In the genomic region with DNA sequence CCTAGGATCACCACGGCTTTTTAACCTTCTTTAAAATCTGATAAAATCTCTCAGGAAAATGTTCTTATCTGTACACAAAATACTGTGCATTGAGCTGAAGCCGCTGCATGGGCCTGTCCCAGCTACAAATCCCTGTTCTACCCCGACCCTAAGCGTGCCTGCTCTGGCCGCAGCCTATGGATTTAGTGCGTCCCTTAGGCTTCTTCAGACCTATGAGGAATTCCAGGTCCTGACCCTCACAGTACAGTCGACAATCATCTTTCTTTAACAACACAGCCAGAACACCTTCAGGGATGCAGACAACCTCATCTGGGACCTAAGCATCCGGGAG, we compare ENCODE assay signal across 7 cellular contexts. TPM values are rescaled to one million over a fixed set of nuclear protein-coding genes. Genes with fewer than 3 reads are reported as not detected.
A peak's percentile ranks its signal among the peaks of the same experiment; 100 is the strongest.
DNase-seq lines count a peak whose midpoint lies in the region; ATAC-seq and TF ChIP-seq lines count a peak whose summit lies in the region.

No MANE protein-coding gene starts in this region.

- no peaks in the 10 kb centered on the region for H3K9me3 ChIP-seq in Karpas-422 (ENCODE audit: low read length)

- peak overlapping the region; percentile 96 for H3K4me3 Mint-ChIP-seq in dendritic cell treated with granulocyte-macrophage colony-stimulating factor and Interleukin-4, amounts not matched to agents 40 ng/mL and 50 ng/mL, for 4 days

- H3K4me2 ChIP-seq in Karpas-422 (ENCODE audit: low read depth, low read length, poor library complexity, severe bottlenecking): peak overlapping the region; percentile 99

- H3K27ac Mint-ChIP-seq in dendritic cell treated with granulocyte-macrophage colony-stimulating factor and Interleukin-4, amounts not matched to agents 40 ng/mL and 50 ng/mL, for 4 days: peak overlapping the region; percentile 85

- peak overlapping the region; percentile 66 for H2AFZ ChIP-seq in Karpas-422 (ENCODE audit: low read length)

- H3K4me1 ChIP-seq in Karpas-422 (ENCODE audit: low read length): peaks cover 32% of the 10 kb centered on the region

- H3K36me3 ChIP-seq in Karpas-422 (ENCODE audit: insufficient read depth, low read length): no peaks in the 10 kb centered on the region

- DNase-seq in Karpas-422: no peak
- DNase-seq in retinal pigment epithelial cell (ENCODE audit: low read depth): no peak
- no peak for DNase-seq in NAMALWA (ENCODE audit: low spot score)
- no peak for DNase-seq in T1000 (lab: John Stamatoyannopoulos, UW)

- peaks cover 42% of the 10 kb centered on the region for H3K79me2 ChIP-seq in Karpas-422 (ENCODE audit: low read length)

- H3K9ac ChIP-seq in Karpas-422 (ENCODE audit: low read length): peak overlapping the region; percentile 43

- H3K9me2 ChIP-seq in Karpas-422 (replicated peaks; ENCODE audit: insufficient read depth, low read length): no peaks in the 10 kb centered on the region

- no peak overlapping the region for H3K27ac ChIP-seq in Karpas-422 (ENCODE audit: low read length)

- H3K27me3 ChIP-seq in Karpas-422 (ENCODE audit: low read length): no peaks in the 10 kb centered on the region

- peaks cover 17% of the 10 kb centered on the region for H3K27me3 Mint-ChIP-seq in dendritic cell treated with granulocyte-macrophage colony-stimulating factor and Interleukin-4, amounts not matched to agents 40 ng/mL and 50 ng/mL, for 4 days

- no peak for TF ChIP-seq CTCF in retinal pigment epithelial cell (conservative IDR thresholded peaks at IDR 0.05; ENCODE audit: low read depth, low read length)

- H3K9me3 Mint-ChIP-seq in dendritic cell treated with granulocyte-macrophage colony-stimulating factor and Interleukin-4, amounts not matched to agents 40 ng/mL and 50 ng/mL, for 4 days: no peaks in the 10 kb centered on the region

- no peaks in the 10 kb centered on the region for H4K20me1 ChIP-seq in Karpas-422 (ENCODE audit: insufficient read depth, low read depth, low read length)

- peaks cover 19% of the 10 kb centered on the region for H3K4me1 Mint-ChIP-seq in dendritic cell treated with granulocyte-macrophage colony-stimulating factor and Interleukin-4, amounts not matched to agents 40 ng/mL and 50 ng/mL, for 4 days (ENCODE audit: low read depth)

- ATAC-seq in GM21515 (IDR thresholded peaks at IDR 0.05; ENCODE audit: unreplicated experiment) (peak; percentile 1), GM21528 (IDR thresholded peaks at IDR 0.05; ENCODE audit: low FRiP score, unreplicated experiment) (no peak)

- intact Hi-C loops in dendritic cell treated with granulocyte-macrophage colony-stimulating factor and Interleukin-4, amounts not matched to agents 40 ng/mL and 50 ng/mL, for 4 days (cut with micrococcal nuclease): loop anchor here (1.0 to 2.0 kb wide), 3 partner anchors 29 to 120 kb away; partner anchors contain the start of genes ATAD2B, SF3B6 and TP53I3

- peaks cover 8% of the 10 kb centered on the region for H3K36me3 Mint-ChIP-seq in dendritic cell treated with granulocyte-macrophage colony-stimulating factor and Interleukin-4, amounts not matched to agents 40 ng/mL and 50 ng/mL, for 4 days (ENCODE audit: low read depth)

- H3K4me3 ChIP-seq in Karpas-422 (ENCODE audit: low read length) (peak overlapping the region; percentile 44; the same call in 1 of the 2 replicates), retinal pigment epithelial cell (ENCODE audit: low read length) (peak overlapping the region; percentile 13)

RNA-seq across cellular contexts. Expression of gene WDCP, which starts 0.5 kb away (rescaled TPM):
- total RNA-seq in Karpas-422 (2014; rRNA removed; shearing (Covaris generic); ENCODE audit: low replicate concordance): 8.8 and 24.3 TPM in 2 replicates

RNA-seq across cellular contexts. Expression of gene FKBP1B, which starts 1.9 kb away (rescaled TPM):
- 0.71 and 3.6 TPM in 2 replicates for total RNA-seq in Karpas-422 (2014; rRNA removed; shearing (Covaris generic); ENCODE audit: low replicate concordance)

RNA-seq across cellular contexts. Expression of gene SF3B6, which starts 28.5 kb away (rescaled TPM):
- total RNA-seq in Karpas-422 (2014; rRNA removed; shearing (Covaris generic); ENCODE audit: low replicate concordance): 181 and 285 TPM in 2 replicates

RNA-seq across cellular contexts. Expression of gene TP53I3, which starts 37.0 kb away (rescaled TPM):
- 3.4 and 13.5 TPM in 2 replicates for total RNA-seq in Karpas-422 (2014; rRNA removed; shearing (Covaris generic); ENCODE audit: low replicate concordance)

RNA-seq across cellular contexts. Expression of gene MFSD2B, which starts 37.8 kb away (rescaled TPM):
- not detected in 2 replicates for total RNA-seq in Karpas-422 (2014; rRNA removed; shearing (Covaris generic); ENCODE audit: low replicate concordance)
